In the genomic region with DNA sequence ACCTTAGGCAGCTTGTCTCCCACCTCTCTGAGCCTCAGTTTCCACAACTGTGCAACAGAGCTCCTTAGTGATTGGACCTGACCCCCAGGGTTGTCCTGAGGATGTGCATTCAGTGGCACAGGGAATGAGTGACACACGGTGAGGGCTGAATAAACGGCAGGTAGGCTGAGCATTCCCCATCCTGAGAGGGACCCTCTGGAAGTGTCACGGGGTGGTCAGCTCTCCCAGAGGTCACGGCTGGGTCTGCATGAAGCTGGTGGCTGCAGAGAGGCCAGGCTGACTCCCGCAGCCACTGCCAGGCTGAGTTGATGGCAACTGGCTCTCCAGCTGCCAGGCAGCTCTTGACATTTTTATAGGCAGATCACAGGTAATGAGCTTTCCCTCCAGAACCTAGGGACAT, we compare ENCODE assay signal across 22 cellular contexts. TPM values are rescaled to one million over a fixed set of nuclear protein-coding genes. Genes with fewer than 3 reads are reported as not detected.
"Had no signal": no experiment of that assay in that cellular context is flagged by ENCODE, and none has a peak within 500 bp of the region (broad histone marks: within the 10 kb centered on the region; RNA-seq: fewer than 3 reads in every experiment).

No MANE protein-coding gene starts in this region.

- H3K9ac ChIP-seq: SK-N-SH had no signal

- DNase-seq: KBM-7; MV-4-11; NCI-H1048; NCI-H1105; NCI-H1417; NCI-H1436 treated with DMSO at 0.1 percent for 48 hours; NCI-H1694; NCI-H187 treated with DMSO at 0.1 percent for 48 hours; NCI-H2029 treated with DMSO at 0.1 percent for 48 hours; NCI-H2171 treated with DMSO at 0.1 percent for 48 hours; NCI-H345; NCI-H69; NCI-H774; NK-92 treated with Interleukin-12 subunit alpha and Interleukin-12 subunit beta, amount 100 ng/mL, for 24 hours; PC-3; SHP77; SK-N-SH; SW 1271 had no signal

- H3K9me3 ChIP-seq: SK-N-SH had no signal

- H3K4me2 ChIP-seq: SK-N-SH had no signal

- ATAC-seq: Panc1, PC-3 had no signal

- H3K27ac ChIP-seq: HL-60, RWPE1 had no signal

RNA-seq across cellular contexts. Expression of gene CD40, which starts 42.5 kb away (rescaled TPM):
- total RNA-seq: SK-MEL-5 had no signal
- polyA plus RNA-seq: SK-N-SH had no signal
